In genomic region chr12:24595652-24596235, GRCh38 we compare ENCODE assay signal across 10 cellular contexts.
DNase-seq lines count a peak whose midpoint lies in the region; ATAC-seq and TF ChIP-seq lines count a peak whose summit lies in the region.
"Had no signal": no experiment of that assay in that cellular context is flagged by ENCODE, and none has a peak within 500 bp of the region (broad histone marks: within the 10 kb centered on the region; RNA-seq: fewer than 3 reads in every experiment).

No MANE protein-coding gene starts in this region.

- intact Hi-C loops in adrenal gland (cut with DNase I) = no loop called here

- H3K9me3 ChIP-seq in SU-DHL-6 (ENCODE audit: insufficient read depth, low read length) (no peaks in the 10 kb centered on the region), adrenal gland (replicated peaks in 1 of 3) (no peaks in the 10 kb centered on the region)
- H3K9me3 ChIP-seq: transverse colon had no signal

- H3K4me3 ChIP-seq in AG09309 (ENCODE audit: control insufficient read depth, low read depth, low read length) (no peak overlapping the region), HFF-Myc (replicated peaks; ENCODE audit: low read depth, low read length) (no peak overlapping the region), SU-DHL-6 (ENCODE audit: insufficient read depth, low read length, poor library complexity, severe bottlenecking) (no peak overlapping the region), adrenal gland (no peak overlapping the region)
- H3K4me3 ChIP-seq: transverse colon had no signal

- no peaks in the 10 kb centered on the region for H3K36me3 ChIP-seq in SU-DHL-6 (ENCODE audit: low read length)
- no peaks in the 10 kb centered on the region for H3K36me3 ChIP-seq in adrenal gland (replicated peaks in 1 of 2)
- H3K36me3 ChIP-seq: transverse colon had no signal

- H3K9ac ChIP-seq in SU-DHL-6 (ENCODE audit: low read length) = no peak overlapping the region

- ATAC-seq in HG02852 (IDR thresholded peaks at IDR 0.05; ENCODE audit: unreplicated experiment) = no peak
- no peak for ATAC-seq in HG03439 (IDR thresholded peaks at IDR 0.05; ENCODE audit: unreplicated experiment)

- no peaks in the 10 kb centered on the region for H3F3A ChIP-seq in SU-DHL-6 (ENCODE audit: insufficient read depth)

- no peaks in the 10 kb centered on the region for H4K20me1 ChIP-seq in SU-DHL-6 (ENCODE audit: low read depth, low read length)

- TF ChIP-seq CTCF in AG09309 (IDR thresholded peaks at IDR 0.05; ENCODE audit: control insufficient read depth, insufficient read depth, low read depth, low read length, missing control alignments) (peak; percentile 24), HFF-Myc (IDR thresholded peaks at IDR 0.05; ENCODE audit: low read depth, low read length, missing control alignments) (peak; percentile 27), SU-DHL-6 (IDR thresholded peaks at IDR 0.05; ENCODE audit: insufficient read depth, low read length, poor library complexity, severe bottlenecking) (peak; percentile 21), adrenal gland (IDR thresholded peaks at IDR 0.05) (peak in 2 of 6 experiments; percentile 15)

- H3K9me2 ChIP-seq in SU-DHL-6 (replicated peaks; ENCODE audit: insufficient read depth, low read length) = no peaks in the 10 kb centered on the region

- no peaks in the 10 kb centered on the region for H3K4me1 ChIP-seq in adrenal gland (replicated peaks in 1 of 2)
- H3K4me1 ChIP-seq: transverse colon had no signal

- in situ Hi-C loops in G401 (cut with HindIII; ENCODE audit: low sequenced_read_pairs) = no loop called here

- H3K27ac ChIP-seq in SU-DHL-6 (ENCODE audit: low read depth, low read length) (no peak overlapping the region), adrenal gland (no peak overlapping the region)
- H3K27ac ChIP-seq: transverse colon had no signal

- no peak for TF ChIP-seq POLR2A in adrenal gland (IDR thresholded peaks at IDR 0.05)

- H3K27me3 ChIP-seq in SU-DHL-6 (ENCODE audit: low read length) = no peaks in the 10 kb centered on the region
- no peaks in the 10 kb centered on the region for H3K27me3 ChIP-seq in adrenal gland
- H3K27me3 ChIP-seq: transverse colon had no signal

- DNase-seq in AG09309 (ENCODE audit: low read depth) (no peak), HFF-Myc (ENCODE audit: extremely low read depth, low read depth) (no peak), iPS-NIHi7 (ENCODE audit: extremely low spot score) (peak; percentile 15), adrenal gland (no peak), G401 (ENCODE audit: low spot score) (no peak)
- DNase-seq: stimulated activated CD4-positive, alpha-beta T cell treated with anti-CD3 and anti-CD28 coated beads, Interleukin-4, amount 100 ng/mL, for 24 hours; transverse colon had no signal

- WGBS in adrenal gland, 4 donors = 63 to 69% (median 65%) methylated on average over 3 of the region's 3 CpGs

- no peaks in the 10 kb centered on the region for H3K79me2 ChIP-seq in SU-DHL-6 (ENCODE audit: insufficient read depth, low read length)

- no peak overlapping the region for H2AFZ ChIP-seq in SU-DHL-6 (ENCODE audit: low read depth, low read length, severe bottlenecking)

- H3K4me2 ChIP-seq in SU-DHL-6 (ENCODE audit: low read depth, low read length, poor library complexity, severe bottlenecking) = no peak overlapping the region
